In genomic region chr19:20472854-20473253, GRCh38 we compare ENCODE assay signal across 19 cellular contexts.
"Had no signal": no experiment of that assay in that cellular context is flagged by ENCODE, and none has a peak within 500 bp of the region (broad histone marks: within the 10 kb centered on the region; RNA-seq: fewer than 3 reads in every experiment).

No MANE protein-coding gene starts in this region.

- H3K9me3 ChIP-seq: thyroid gland, uterus had no signal

- DNase-seq: activated CD4-positive, alpha-beta T cell treated with anti-CD3 and anti-CD28 coated beads, Interleukin-2, amount 50 U/mL, for 4 hours; activated gamma-delta T cell treated with Interleukin-2 at 50 U/mL for 16 hours; cerebellar nuclear complex; cortex of kidney; heart left ventricle; left ventricle myocardium superior; mesenchymal stem cell; mucosa of descending colon; naive B cell; stimulated activated CD4-positive, alpha-beta T cell treated with anti-CD3 and anti-CD28 coated beads, Interleukin-12 subunit alpha, Interleukin-12 subunit beta, amount 100 ng/mL, for 4 hours; stimulated activated CD4-positive, alpha-beta T cell treated with anti-CD3 and anti-CD28 coated beads, Interleukin-1b, Interleukin-23, amount 100 ng/mL, for 48 hours; stimulated activated CD8-positive, alpha-beta memory T cell treated with anti-CD3 and anti-CD28 coated beads, Interleukin-4, amount 100 ng/mL, for 48 hours; stimulated activated naive CD4-positive, alpha-beta T cell; thyroid gland; uterus; WERI-Rb-1 had no signal

- H3K36me3 ChIP-seq: gastroesophageal sphincter, heart left ventricle, thyroid gland, uterus, WERI-Rb-1 had no signal

- ATAC-seq: gastroesophageal sphincter, heart left ventricle, left ventricle myocardium superior, mucosa of descending colon had no signal

- H3K27ac Mint-ChIP-seq: activated naive CD8-positive, alpha-beta T cell; naive B cell; progenitor cell of endocrine pancreas had no signal

- H3K27me3 ChIP-seq: gastroesophageal sphincter, heart left ventricle, thyroid gland, uterus had no signal

- H3K4me3 ChIP-seq: gastroesophageal sphincter, heart left ventricle, mucosa of descending colon, thyroid gland, uterus had no signal

- H3K27ac ChIP-seq: gastroesophageal sphincter, heart left ventricle, thyroid gland, uterus, WERI-Rb-1 had no signal

- H3K4me1 ChIP-seq: gastroesophageal sphincter, heart left ventricle, uterus had no signal
